In the genomic region with DNA sequence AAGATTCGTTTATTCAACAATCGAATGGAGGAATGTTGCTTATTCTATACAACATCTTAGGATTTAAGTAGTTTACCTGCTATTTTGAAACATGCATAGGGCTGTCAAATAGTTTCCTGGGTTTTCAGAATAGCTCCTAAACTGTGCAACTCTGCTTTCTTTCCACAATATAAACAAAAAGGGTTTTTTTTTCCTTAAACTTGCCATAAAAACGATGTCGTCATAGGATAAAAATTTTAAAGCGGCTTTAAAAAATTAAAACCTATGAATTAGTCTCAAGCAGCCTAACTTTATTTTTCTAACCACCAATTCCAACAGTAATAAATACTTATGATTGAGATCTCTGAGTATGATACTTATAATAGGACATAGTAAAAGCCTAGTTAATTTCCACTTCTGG, we compare ENCODE assay signal across 17 cellular contexts.
"Had no signal": no experiment of that assay in that cellular context is flagged by ENCODE, and none has a peak within 500 bp of the region (broad histone marks: within the 10 kb centered on the region; RNA-seq: fewer than 3 reads in every experiment).

No MANE protein-coding gene starts in this region.

- DNase-seq: activated CD4-positive, alpha-beta T cell treated with anti-CD3 and anti-CD28 coated beads, Interleukin-2, amount 10 ng/mL, durations not matched to agents 7 days and 5 days; activated CD8-positive, alpha-beta memory T cell treated with anti-CD3 and anti-CD28 coated beads, Interleukin-2, amount 10 ng/mL, durations not matched to agents 7 days and 5 days; activated CD8-positive, alpha-beta T cell treated with anti-CD3 and anti-CD28 coated beads for 36 hours; activated gamma-delta T cell treated with Interleukin-2 at 50 U/mL for 16 hours; activated T-cell treated with anti-CD3 and anti-CD28 coated beads for 4 hours; brain microvascular endothelial cell; effector memory CD4-positive, alpha-beta T cell; islet precursor cell; left cardiac atrium; occipital lobe; posterior cingulate gyrus; spleen; stimulated activated CD4-positive, alpha-beta T cell treated with anti-CD3 and anti-CD28 coated beads, Interleukin-4, amount 100 ng/mL, for 1 hour had no signal

- H3K4me1 ChIP-seq: ascending aorta had no signal

- ATAC-seq: activated CD4-positive, CD25-positive, alpha-beta regulatory T cell treated with anti-CD3 and anti-CD28 coated beads, Interleukin-2, amount 50 U/mL, for 24 hours; activated CD8-positive, alpha-beta memory T cell treated with anti-CD3 and anti-CD28 coated beads, Interleukin-2, amount 10 ng/mL, durations not matched to agents 7 days and 5 days; activated CD8-positive, alpha-beta T cell treated with anti-CD3 and anti-CD28 coated beads for 36 hours had no signal

- H3K36me3 ChIP-seq: ascending aorta, brain microvascular endothelial cell, heart left ventricle, spleen, thoracic aorta had no signal

- H3K4me3 ChIP-seq: ascending aorta, heart left ventricle, spleen, thoracic aorta had no signal

- H3K9me3 ChIP-seq: ascending aorta, thoracic aorta had no signal

- H3K27me3 ChIP-seq: ascending aorta, brain microvascular endothelial cell, heart left ventricle, spleen had no signal

- H3K27ac ChIP-seq: ascending aorta, brain microvascular endothelial cell, thoracic aorta had no signal
